16 cellular contexts compared by ENCODE assay signal in genomic region chr1:220552672-220553258, GRCh38. TPM values are rescaled to one million over a fixed set of nuclear protein-coding genes. Genes with fewer than 3 reads are reported as not detected.
"Had no signal": no experiment of that assay in that cellular context is flagged by ENCODE, and none has a peak within 500 bp of the region (broad histone marks: within the 10 kb centered on the region; RNA-seq: fewer than 3 reads in every experiment).

No MANE protein-coding gene starts in this region.

- H3K9me3 Mint-ChIP-seq: activated B cell treated with CpG ODN at 0.5 μM for 24 hours; activated CD4-positive, alpha-beta T cell treated with anti-CD3 and anti-CD28 coated beads, Interleukin-2, amount 10 ng/mL, durations not matched to agents 24 days and 14 days; activated naive CD8-positive, alpha-beta T cell treated with anti-CD3 and anti-CD28 coated beads, Interleukin-2, amount 50 U/mL, for 24 hours; nephron; type B pancreatic cell had no signal

- H3K4me1 ChIP-seq: colonic mucosa, left lung, prostate gland, suprapubic skin had no signal

- DNase-seq: activated B cell treated with CpG ODN at 0.5 μM for 24 hours; activated CD4-positive, alpha-beta T cell treated with anti-CD3 and anti-CD28 coated beads, Interleukin-2, amount 10 ng/mL, durations not matched to agents 24 days and 14 days; activated CD8-positive, alpha-beta memory T cell treated with anti-CD3 and anti-CD28 coated beads for 24 hours; activated naive CD4-positive, alpha-beta T cell treated with Interleukin-2 at 50 U/mL for 16 hours; activated naive CD8-positive, alpha-beta T cell treated with anti-CD3 and anti-CD28 coated beads, Interleukin-2, amount 50 U/mL, for 24 hours; colonic mucosa; immature natural killer cell; left lung; mesendoderm; stimulated activated naive CD4-positive, alpha-beta T cell treated with Interleukin-2 at 50 U/mL for 16 hours; T-helper 1 cell had no signal

- H3K36me3 ChIP-seq: colonic mucosa, left lung, prostate gland, suprapubic skin had no signal

- H3K4me1 Mint-ChIP-seq: activated B cell treated with CpG ODN at 0.5 μM for 24 hours; activated CD4-positive, alpha-beta T cell treated with anti-CD3 and anti-CD28 coated beads, Interleukin-2, amount 10 ng/mL, durations not matched to agents 24 days and 14 days; activated naive CD8-positive, alpha-beta T cell treated with anti-CD3 and anti-CD28 coated beads, Interleukin-2, amount 50 U/mL, for 24 hours; immature natural killer cell; nephron had no signal

- H3K27me3 Mint-ChIP-seq: activated CD4-positive, alpha-beta T cell treated with anti-CD3 and anti-CD28 coated beads, Interleukin-2, amount 10 ng/mL, durations not matched to agents 24 days and 14 days; type B pancreatic cell had no signal

- ATAC-seq: activated naive CD8-positive, alpha-beta T cell treated with anti-CD3 and anti-CD28 coated beads, Interleukin-2, amount 50 U/mL, for 24 hours; sciatic nerve had no signal

- H3K4me3 Mint-ChIP-seq: activated B cell treated with CpG ODN at 0.5 μM for 24 hours; activated CD4-positive, alpha-beta T cell treated with anti-CD3 and anti-CD28 coated beads, Interleukin-2, amount 10 ng/mL, durations not matched to agents 24 days and 14 days; activated naive CD8-positive, alpha-beta T cell treated with anti-CD3 and anti-CD28 coated beads, Interleukin-2, amount 50 U/mL, for 24 hours; immature natural killer cell; nephron; type B pancreatic cell had no signal

- H3K27me3 ChIP-seq: colonic mucosa, left lung, suprapubic skin had no signal

- H3K27ac Mint-ChIP-seq: activated B cell treated with CpG ODN at 0.5 μM for 24 hours; activated CD4-positive, alpha-beta T cell treated with anti-CD3 and anti-CD28 coated beads, Interleukin-2, amount 10 ng/mL, durations not matched to agents 24 days and 14 days; activated naive CD8-positive, alpha-beta T cell treated with anti-CD3 and anti-CD28 coated beads, Interleukin-2, amount 50 U/mL, for 24 hours; immature natural killer cell; nephron; type B pancreatic cell had no signal

- H3K9me3 ChIP-seq: colonic mucosa, left lung, prostate gland, suprapubic skin had no signal

- H3K36me3 Mint-ChIP-seq: immature natural killer cell had no signal

- H3K4me3 ChIP-seq: colonic mucosa, left lung, prostate gland, suprapubic skin had no signal

- H3K27ac ChIP-seq: colonic mucosa, left lung, prostate gland, suprapubic skin had no signal

RNA-seq across cellular contexts. Expression of gene MARK1, which starts 24.8 kb away (rescaled TPM):
- total RNA-seq: activated CD4-positive, alpha-beta T cell treated with anti-CD3 and anti-CD28 coated beads, Interleukin-2, amount 10 ng/mL, durations not matched to agents 24 days and 14 days had no signal
